Comparison of ENCODE assay signal across 14 cellular contexts in the genomic region with DNA sequence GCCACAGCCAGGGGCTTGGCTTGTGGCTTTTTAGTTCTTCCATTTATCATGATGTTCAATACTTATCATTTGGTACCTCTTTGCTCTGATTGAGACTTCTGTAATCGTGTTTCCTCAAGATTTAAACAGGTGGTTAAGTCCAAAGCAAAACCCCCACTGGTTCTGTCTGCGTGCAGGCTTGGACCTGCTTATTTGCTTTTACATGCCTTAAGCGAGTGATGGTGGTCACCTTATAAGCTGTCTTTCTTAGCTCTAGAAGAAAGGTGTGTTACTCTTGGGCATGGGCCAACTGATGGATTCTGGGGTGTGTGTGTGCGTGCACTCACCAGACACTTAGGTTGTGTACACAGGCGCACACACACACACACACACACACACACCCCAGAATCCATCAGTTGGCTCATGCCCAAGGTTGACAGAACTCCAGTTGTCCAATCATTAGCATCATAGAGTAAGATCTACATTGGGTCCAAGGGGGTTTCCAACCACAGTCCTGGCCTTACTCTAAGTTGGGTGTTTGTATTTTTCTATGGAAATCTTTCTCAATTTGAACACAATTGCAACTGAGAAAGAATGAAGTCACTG. TPM values are rescaled to one million over a fixed set of nuclear protein-coding genes. Genes with fewer than 3 reads are reported as not detected.
DNase-seq lines count a peak whose midpoint lies in the region; ATAC-seq, FAIRE-seq and TF ChIP-seq lines count a peak whose summit lies in the region.
"Had no signal": no experiment of that assay in that cellular context is flagged by ENCODE, and none has a peak within 500 bp of the region (broad histone marks: within the 10 kb centered on the region; RNA-seq: fewer than 3 reads in every experiment).

No MANE protein-coding gene starts in this region.

- H4K20me1 ChIP-seq in PC-3 (ENCODE audit: low read length): no peaks in the 10 kb centered on the region
- no peaks in the 10 kb centered on the region for H4K20me1 ChIP-seq in endothelial cell of umbilical vein (replicated peaks; ENCODE audit: control insufficient read depth, extremely low read depth, insufficient read depth, low read length)

- TF ChIP-seq CTCF in PC-3 (conservative IDR thresholded peaks at IDR 0.05; ENCODE audit: low read depth, low read length) (no peak), endothelial cell of umbilical vein (IDR thresholded peaks at IDR 0.05; ENCODE audit: extremely low read depth in 1 of 2, insufficient read depth in 1 of 2, low read depth in 1 of 2, low read length in 2 of 2) (no peak), osteocyte (IDR thresholded peaks at IDR 0.05) (no peak), kidney (IDR thresholded peaks at IDR 0.05; ENCODE audit: borderline replicate concordance, extremely low read depth, insufficient read depth) (no peak), GM10248 (IDR thresholded peaks at IDR 0.05; ENCODE audit: control extremely low read depth, extremely low read depth, low read depth, missing control alignments) (no peak)

- no peaks in the 10 kb centered on the region for H3F3A ChIP-seq in PC-3 (ENCODE audit: low read length, unreplicated experiment)

- CTCF ChIA-PET in PC-3 (lab: Charles Lee) (interaction anchor here (0.5 to 0.6 kb wide), 2 partner anchors 32 to 51 kb away, joined by 5 to 9 read pairs; no protein-coding TSS in a partner anchor), endothelial cell of umbilical vein (lab: Charles Lee) (interaction anchor here (1.0 to 2.4 kb wide), 3 partner anchors 22 to 33 kb away, joined by 3 to 8 read pairs (median 4); no protein-coding TSS in a partner anchor), GM10248 (lab: Yijun Ruan, JAX) (interaction anchor here (0.9 kb wide), 1 partner anchor 268 kb away, joined by 3 read pairs; no protein-coding TSS in a partner anchor)

- H2AFZ ChIP-seq in PC-3 (ENCODE audit: low read length) (no peak overlapping the region), endothelial cell of umbilical vein (ENCODE audit: low read depth, low read length) (no peak overlapping the region)

- no peak for ATAC-seq in CD4-positive, CD25-positive, alpha-beta regulatory T cell (ENCODE audit: low read depth in 2 of 2)
- ATAC-seq in PC-3: no peak

- peaks cover 14% of the 10 kb centered on the region for H3K36me3 Mint-ChIP-seq in CD4-positive, CD25-positive, alpha-beta regulatory T cell
- H3K36me3 Mint-ChIP-seq in osteocyte (ENCODE audit: unreplicated experiment): no peaks in the 10 kb centered on the region

- POLR2A ChIA-PET in PC-3 (lab: Charles Lee; ENCODE audit: unreplicated experiment) (no interaction called here), endothelial cell of umbilical vein (lab: Charles Lee) (no interaction called here), GM10248 (lab: Yijun Ruan, JAX) (no interaction called here)

- intact Hi-C loops in PC-3 (cut with micrococcal nuclease) (no loop called here), endothelial cell of umbilical vein (cut with micrococcal nuclease) (no loop called here), kidney (cut with DNase I) (no loop called here)

- H3K9me1 ChIP-seq in endothelial cell of umbilical vein (replicated peaks; ENCODE audit: control insufficient read depth, extremely low read depth, insufficient read depth, low read length): no peaks in the 10 kb centered on the region

- H3K4me3 ChIP-seq in CD4-positive, CD25-positive, alpha-beta regulatory T cell (ENCODE audit: low read depth, low read length): no peak overlapping the region
- H3K4me3 ChIP-seq in PC-3 (ENCODE audit: low read length): peak overlapping the region; percentile 77
- peak overlapping the region in 1 of 3 experiments; percentile 58 for H3K4me3 ChIP-seq in endothelial cell of umbilical vein (replicated peaks in 1 of 3; ENCODE audit: insufficient read depth in 1 of 3, low read depth in 1 of 3, low read length in 3 of 3)
- H3K4me3 ChIP-seq in kidney (ENCODE audit: low read length in 2 of 2): no peak overlapping the region

- H3K4me1 ChIP-seq in CD4-positive, CD25-positive, alpha-beta regulatory T cell (ENCODE audit: control insufficient read depth, insufficient read depth, low read length, poor library complexity, severe bottlenecking): peaks cover 9% of the 10 kb centered on the region
- H3K4me1 ChIP-seq in PC-3 (ENCODE audit: insufficient read depth, low read length) (peaks cover 37% of the 10 kb centered on the region), endothelial cell of umbilical vein (ENCODE audit: control insufficient read depth, extremely low read depth, insufficient read depth, low read length) (peaks cover 9% of the 10 kb centered on the region), kidney (ENCODE audit: control insufficient read depth in 1 of 2, insufficient read depth in 1 of 2, low read depth in 1 of 2, low read length in 2 of 2) (peaks cover 0 to 3% of the 10 kb centered on the region in 2 donors)

- H3K4me1 Mint-ChIP-seq in CD4-positive, CD25-positive, alpha-beta regulatory T cell: peaks cover 0 to 64% (median 3%) of the 10 kb centered on the region in 4 donors
- H3K4me1 Mint-ChIP-seq in osteocyte (ENCODE audit: unreplicated experiment): peaks cover 40% of the 10 kb centered on the region

- no peak for DNase-seq in CD4-positive, CD25-positive, alpha-beta regulatory T cell
- no peak for DNase-seq in PC-3
- DNase-seq in endothelial cell of umbilical vein (ENCODE audit: low read depth, low spot score): no peak
- no peak for DNase-seq in osteocyte (ENCODE audit: extremely low spot score, unreplicated experiment)
- no peak for DNase-seq in kidney
- DNase-seq in NCI-H1105 (lab: John Stamatoyannopoulos, UW): no peak
- no peak for DNase-seq in germinal center (ENCODE audit: low spot score)
- no peak for DNase-seq in GM10248 (ENCODE audit: extremely low spot score)
- DNase-seq: Kasumi-1, NCI-H2171, T-helper 9 cell had no signal

- dilution Hi-C loops in endothelial cell of umbilical vein (cut with MboI; ENCODE audit: extremely low pct_ligation_motif_present, low sequenced_read_pairs): no loop called here

- H3K9me3 ChIP-seq in CD4-positive, CD25-positive, alpha-beta regulatory T cell (ENCODE audit: control insufficient read depth in 2 of 2, low read length in 2 of 2): no peaks in the 10 kb centered on the region
- H3K9me3 ChIP-seq in PC-3 (ENCODE audit: low read length) (no peaks in the 10 kb centered on the region), endothelial cell of umbilical vein (replicated peaks; ENCODE audit: control insufficient read depth, insufficient read depth, low read length) (no peaks in the 10 kb centered on the region), kidney (ENCODE audit: control insufficient read depth in 1 of 2, low read length in 2 of 2) (no peaks in the 10 kb centered on the region)
- H3K9me3 ChIP-seq: neutrophil had no signal

- H3K27ac Mint-ChIP-seq in CD4-positive, CD25-positive, alpha-beta regulatory T cell: peak overlapping the region; percentile 14 to 89 (median 71)
- peak overlapping the region; percentile 16 for H3K27ac Mint-ChIP-seq in osteocyte (ENCODE audit: unreplicated experiment)

- H3K9me3 Mint-ChIP-seq in CD4-positive, CD25-positive, alpha-beta regulatory T cell: peaks cover 0 to 6% (median 0%) of the 10 kb centered on the region in 7 donors
- H3K9me3 Mint-ChIP-seq in osteocyte (ENCODE audit: unreplicated experiment): no peaks in the 10 kb centered on the region

- H3K9me2 ChIP-seq in PC-3 (replicated peaks; ENCODE audit: low read length): no peaks in the 10 kb centered on the region

- H3K27me3 ChIP-seq in CD4-positive, CD25-positive, alpha-beta regulatory T cell (ENCODE audit: control insufficient read depth, insufficient read depth, low read length): peaks cover 2% of the 10 kb centered on the region
- H3K27me3 ChIP-seq in PC-3 (ENCODE audit: low read length): no peaks in the 10 kb centered on the region
- no peaks in the 10 kb centered on the region for H3K27me3 ChIP-seq in endothelial cell of umbilical vein (ENCODE audit: control insufficient read depth in 2 of 2, insufficient read depth in 2 of 2, low read length in 2 of 2)

- peak overlapping the region; percentile 62 to 84 (median 72) for H3K4me3 Mint-ChIP-seq in CD4-positive, CD25-positive, alpha-beta regulatory T cell
- H3K4me3 Mint-ChIP-seq in osteocyte (ENCODE audit: unreplicated experiment): peak overlapping the region; percentile 58

- H3K36me3 ChIP-seq in CD4-positive, CD25-positive, alpha-beta regulatory T cell (ENCODE audit: control insufficient read depth, insufficient read depth, low read length): no peaks in the 10 kb centered on the region
- H3K36me3 ChIP-seq in PC-3 (ENCODE audit: low read depth, low read length) (no peaks in the 10 kb centered on the region), endothelial cell of umbilical vein (ENCODE audit: control insufficient read depth in 2 of 2, extremely low read depth in 1 of 2, insufficient read depth in 2 of 2, low read length in 2 of 2) (no peaks in the 10 kb centered on the region), kidney (ENCODE audit: control insufficient read depth in 1 of 2, insufficient read depth in 2 of 2, low read length in 2 of 2) (no peaks in the 10 kb centered on the region)
- H3K36me3 ChIP-seq: neutrophil had no signal

- H3K27me3 Mint-ChIP-seq in CD4-positive, CD25-positive, alpha-beta regulatory T cell: peaks cover 24% of the 10 kb centered on the region
- H3K27me3 Mint-ChIP-seq in osteocyte (ENCODE audit: unreplicated experiment): peaks cover 9% of the 10 kb centered on the region

- H3K27ac ChIP-seq in CD4-positive, CD25-positive, alpha-beta regulatory T cell (ENCODE audit: insufficient read depth, low read length, poor library complexity, severe bottlenecking): no peak overlapping the region
- H3K27ac ChIP-seq in PC-3 (ENCODE audit: low read length): no peak overlapping the region
- no peak overlapping the region for H3K27ac ChIP-seq in endothelial cell of umbilical vein (ENCODE audit: insufficient read depth, low read depth, low read length)
- H3K27ac ChIP-seq in kidney (ENCODE audit: low read depth in 2 of 2, low read length in 2 of 2): no peak overlapping the region
- H3K27ac ChIP-seq: neutrophil had no signal

- H3K9ac ChIP-seq in PC-3 (ENCODE audit: low read length) (no peak overlapping the region), endothelial cell of umbilical vein (replicated peaks; ENCODE audit: extremely low read depth, insufficient read depth, low read length) (no peak overlapping the region), kidney (ENCODE audit: low read length in 2 of 2) (no peak overlapping the region)

- H3K4me2 ChIP-seq in PC-3 (ENCODE audit: low read length) (peak overlapping the region; percentile 95), endothelial cell of umbilical vein (ENCODE audit: insufficient read depth, low read length) (peak overlapping the region; percentile 12)

- BruUV-seq in PC-3 (replicated peaks; lab: Mats Ljungman, UMichigan): no TSS peak
- BruUV-seq in endothelial cell of umbilical vein (replicated peaks; lab: Mats Ljungman, UMichigan): no TSS peak

- TF ChIP-seq POLR2A in endothelial cell of umbilical vein (IDR thresholded peaks at IDR 0.05; ENCODE audit: low read depth, low read length): no peak

- H3K79me2 ChIP-seq in PC-3 (ENCODE audit: low read length): peaks cover 29% of the 10 kb centered on the region
- no peaks in the 10 kb centered on the region for H3K79me2 ChIP-seq in endothelial cell of umbilical vein (ENCODE audit: control insufficient read depth, insufficient read depth, low read length)

- FAIRE-seq in endothelial cell of umbilical vein (lab: Jason Lieb, UNC) (no peak), kidney (lab: Jason Lieb, UNC) (no peak)

RNA-seq across cellular contexts. Expression of a gene that starts 1.2 kb away (rescaled TPM):
- total RNA-seq in CD4-positive, CD25-positive, alpha-beta regulatory T cell: 0.84 TPM
- 1 to 10 TPM in 3 of 4 donors, under 1 TPM in 1; 0.49 to 3.9 (median 1.8) TPM for polyA plus RNA-seq in CD4-positive, CD25-positive, alpha-beta regulatory T cell
- total RNA-seq in PC-3 (2014; rRNA removed) (3.5 and 6.0 TPM in 2 replicates), endothelial cell of umbilical vein (6.1 and 8.1 TPM in 2 replicates), osteocyte (1.4 and 1.5 TPM in 2 replicates), kidney (3.3 TPM)
- polyA plus RNA-seq in endothelial cell of umbilical vein (5.2 and 6.3 TPM in 2 replicates), kidney (ENCODE audit: insufficient read depth, low read depth, low replicate concordance) (6.1 TPM)
- 9.2 and 10.8 TPM in 2 replicates for polyA plus RNA-seq in endothelial cell of umbilical vein (2011; cell fraction: cytosol; rRNA removed)
- polyA plus RNA-seq in endothelial cell of umbilical vein (2011; cell fraction: nucleus; rRNA removed): 8.5 TPM in 2 replicates
- polyA plus RNA-seq in endothelial cell of umbilical vein (2012): 13.3 and 14.4 TPM in 2 replicates
- polyA minus RNA-seq in endothelial cell of umbilical vein: 3.1 and 5.3 TPM in 2 replicates
- polyA minus RNA-seq in endothelial cell of umbilical vein (2011; cell fraction: cytosol; rRNA and poly(A)+ RNA removed): not detected
- 3.4 and 4.5 TPM in 2 replicates for polyA minus RNA-seq in endothelial cell of umbilical vein (2011; cell fraction: nucleus; rRNA and poly(A)+ RNA removed)
- total RNA-seq: OCI-LY7 had no signal
- polyA plus RNA-seq: fibroblast of lung had no signal
